In genomic region chrX:70439016-70439415, GRCh38 we compare ENCODE assay signal across 1 cellular context.
TF ChIP-seq lines count a peak whose summit lies in the region.

No MANE protein-coding gene starts in this region.

TF ChIP-seq in IMR-90, 13 proteins besides CTCF, POLR2A, EP300 and RAD21 (continued from another document):
- no peak for TF ChIP-seq MAFK (IDR thresholded peaks at IDR 0.05; ENCODE audit: low read depth, low read length)
